Comparison of ENCODE assay signal across 13 cellular contexts in the genomic region with DNA sequence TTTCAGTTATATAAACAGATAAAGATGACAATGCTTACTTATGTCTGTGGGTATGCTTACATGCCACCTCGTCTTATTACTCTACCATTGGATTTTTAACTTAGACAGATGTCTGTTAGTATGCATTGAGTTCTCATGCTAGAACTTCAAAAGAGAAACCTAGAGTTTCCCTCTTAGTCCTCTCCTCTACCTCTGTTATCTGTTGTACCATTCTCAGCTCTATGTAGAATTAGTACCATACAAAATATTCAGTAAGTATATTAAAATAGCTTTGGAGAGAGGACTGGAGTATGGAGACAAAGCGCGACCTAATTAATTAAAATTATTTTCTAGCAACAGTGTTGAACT.
DNase-seq lines count a peak whose midpoint lies in the region; ATAC-seq lines count a peak whose summit lies in the region.
"Had no signal": no experiment of that assay in that cellular context is flagged by ENCODE, and none has a peak within 500 bp of the region (broad histone marks: within the 10 kb centered on the region; RNA-seq: fewer than 3 reads in every experiment).

No MANE protein-coding gene starts in this region.

- no peaks in the 10 kb centered on the region for H3K9me3 Mint-ChIP-seq in activated T-helper 1 cell treated with anti-CD3 and anti-CD28 coated beads, Interleukin-12 subunit alpha, Interleukin-12 subunit beta, Interleukin-2, Interleukin-4 antibody, amounts not matched to agents 30 ng/mL and 10 ng/mL and 1 ng/mL, durations not matched to agents 14 hours and 24 hours and 36 hours
- H3K9me3 Mint-ChIP-seq: activated T-helper 17 cell treated with anti-CD3 and anti-CD28 coated beads, Interleukin-2, amount 50 U/mL, for 72 hours had no signal

- intact Hi-C loops in activated T-helper 1 cell treated with anti-CD3 and anti-CD28 coated beads, Interleukin-12 subunit alpha, Interleukin-12 subunit beta, Interleukin-2, Interleukin-4 antibody, amounts not matched to agents 30 ng/mL and 10 ng/mL and 1 ng/mL, durations not matched to agents 14 hours and 24 hours and 36 hours (cut with micrococcal nuclease): no loop called here

- H3K4me3 Mint-ChIP-seq in activated T-helper 1 cell treated with anti-CD3 and anti-CD28 coated beads, Interleukin-12 subunit alpha, Interleukin-12 subunit beta, Interleukin-2, Interleukin-4 antibody, amounts not matched to agents 30 ng/mL and 10 ng/mL and 1 ng/mL, durations not matched to agents 14 hours and 24 hours and 36 hours: no peak overlapping the region
- H3K4me3 Mint-ChIP-seq: activated T-helper 17 cell treated with anti-CD3 and anti-CD28 coated beads, Interleukin-2, amount 50 U/mL, for 72 hours had no signal

- peak; percentile 40 for ATAC-seq in GM18511 (IDR thresholded peaks at IDR 0.05; ENCODE audit: unreplicated experiment)
- peak; percentile 53 for ATAC-seq in GM21390 (IDR thresholded peaks at IDR 0.05; ENCODE audit: unreplicated experiment)
- peak; percentile 23 for ATAC-seq in HG02970 (IDR thresholded peaks at IDR 0.05; ENCODE audit: low FRiP score, unreplicated experiment)
- peak; percentile 25 for ATAC-seq in HG03565 (IDR thresholded peaks at IDR 0.05; ENCODE audit: unreplicated experiment)
- no peak for ATAC-seq in HG02840 (IDR thresholded peaks at IDR 0.05; ENCODE audit: low FRiP score, unreplicated experiment)
- no peak for ATAC-seq in esophagus mucosa
- ATAC-seq: left ventricle myocardium superior had no signal

- no peaks in the 10 kb centered on the region for H3K36me3 Mint-ChIP-seq in activated T-helper 1 cell treated with anti-CD3 and anti-CD28 coated beads, Interleukin-12 subunit alpha, Interleukin-12 subunit beta, Interleukin-2, Interleukin-4 antibody, amounts not matched to agents 30 ng/mL and 10 ng/mL and 1 ng/mL, durations not matched to agents 14 hours and 24 hours and 36 hours (ENCODE audit: low read depth)

- DNase-seq in activated T-helper 1 cell treated with anti-CD3 and anti-CD28 coated beads, Interleukin-12 subunit alpha, Interleukin-12 subunit beta, Interleukin-2, Interleukin-4 antibody, amounts not matched to agents 30 ng/mL and 10 ng/mL and 1 ng/mL, durations not matched to agents 14 hours and 24 hours and 36 hours (ENCODE audit: low spot score): no peak
- DNase-seq in RPMI8226: no peak
- DNase-seq: left ventricle myocardium superior, NCI-H1417, NCI-H82, SK-N-SH had no signal

- H3K27me3 Mint-ChIP-seq in activated T-helper 1 cell treated with anti-CD3 and anti-CD28 coated beads, Interleukin-12 subunit alpha, Interleukin-12 subunit beta, Interleukin-2, Interleukin-4 antibody, amounts not matched to agents 30 ng/mL and 10 ng/mL and 1 ng/mL, durations not matched to agents 14 hours and 24 hours and 36 hours (ENCODE audit: insufficient read depth): no peaks in the 10 kb centered on the region
- H3K27me3 Mint-ChIP-seq: activated T-helper 17 cell treated with anti-CD3 and anti-CD28 coated beads, Interleukin-2, amount 50 U/mL, for 72 hours had no signal

- H3K27ac Mint-ChIP-seq in activated T-helper 1 cell treated with anti-CD3 and anti-CD28 coated beads, Interleukin-12 subunit alpha, Interleukin-12 subunit beta, Interleukin-2, Interleukin-4 antibody, amounts not matched to agents 30 ng/mL and 10 ng/mL and 1 ng/mL, durations not matched to agents 14 hours and 24 hours and 36 hours: no peak overlapping the region
- H3K27ac Mint-ChIP-seq: activated T-helper 17 cell treated with anti-CD3 and anti-CD28 coated beads, Interleukin-2, amount 50 U/mL, for 72 hours had no signal

- peaks cover 22% of the 10 kb centered on the region for H3K4me1 Mint-ChIP-seq in activated T-helper 1 cell treated with anti-CD3 and anti-CD28 coated beads, Interleukin-12 subunit alpha, Interleukin-12 subunit beta, Interleukin-2, Interleukin-4 antibody, amounts not matched to agents 30 ng/mL and 10 ng/mL and 1 ng/mL, durations not matched to agents 14 hours and 24 hours and 36 hours (ENCODE audit: low read depth)

Comparison
In these comparisons a context has a peak if more than half of its experiments do, and no peak if none do; other contexts are left out.
1. ATAC-seq: peak in GM18511 (single experiment), GM21390 (single experiment), HG02970 (single experiment) and HG03565 (single experiment); none in HG02840 (single experiment) and esophagus mucosa (single experiment).